ENCODE assay signal across 39 cellular contexts in the genomic region with DNA sequence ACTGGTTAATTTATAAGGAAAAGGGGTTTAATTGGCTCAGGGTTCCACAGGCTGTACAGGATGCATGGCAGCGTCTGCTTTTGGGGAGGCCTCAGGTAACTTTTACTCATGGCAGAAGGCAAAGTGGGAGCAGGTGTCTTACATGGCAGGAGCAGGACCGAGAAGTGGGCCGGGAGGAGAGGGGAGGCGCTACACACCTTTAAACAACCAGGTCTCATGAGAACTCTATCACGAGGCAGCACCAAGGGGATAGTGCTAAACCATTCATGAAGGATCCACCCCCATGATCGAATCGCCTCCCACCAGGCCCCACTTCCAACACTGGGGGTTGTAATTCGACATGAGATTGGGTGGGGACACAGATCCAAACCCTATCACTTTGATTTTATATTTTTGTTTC. TPM values are rescaled to one million over a fixed set of nuclear protein-coding genes. Genes with fewer than 3 reads are reported as not detected.
"Had no signal": no experiment of that assay in that cellular context is flagged by ENCODE, and none has a peak within 500 bp of the region (broad histone marks: within the 10 kb centered on the region; RNA-seq: fewer than 3 reads in every experiment).

No MANE protein-coding gene starts in this region.

- ATAC-seq: activated CD4-positive, alpha-beta T cell treated with anti-CD3 and anti-CD28 coated beads for 36 hours; activated CD4-positive, CD25-positive, alpha-beta regulatory T cell treated with anti-CD3 and anti-CD28 coated beads, Interleukin-2, amount 50 U/mL, for 24 hours; activated CD8-positive, alpha-beta memory T cell treated with anti-CD3 and anti-CD28 coated beads, Interleukin-2, amount 10 ng/mL, durations not matched to agents 7 days and 5 days; activated CD8-positive, alpha-beta T cell treated with anti-CD3 and anti-CD28 coated beads, Interleukin-2, amount 10 ng/mL, durations not matched to agents 7 days and 5 days; activated naive CD4-positive, alpha-beta T cell treated with anti-CD3 and anti-CD28 coated beads, Interleukin-2, amount 50 U/mL, for 72 hours; activated T-cell treated with anti-CD3 and anti-CD28 coated beads, Interleukin-2, amount 50 U/mL, for 4 hours; activated T-cell treated with anti-CD3 and anti-CD28 coated beads, Interleukin-2, amount 50 U/mL, for 72 hours; activated T-helper 17 cell treated with anti-CD3 and anti-CD28 coated beads, Interleukin-2, amount 50 U/mL, for 72 hours; body of pancreas had no signal

- H3K36me3 ChIP-seq: adrenal gland, brain microvascular endothelial cell, breast epithelium had no signal

- DNase-seq: activated CD4-positive, alpha-beta memory T cell treated with anti-CD3 and anti-CD28 coated beads, Interleukin-2, amount 10 ng/mL, durations not matched to agents 7 days and 5 days; activated CD4-positive, alpha-beta T cell treated with anti-CD3 and anti-CD28 coated beads for 1 hour; activated CD4-positive, alpha-beta T cell treated with anti-CD3 and anti-CD28 coated beads for 36 hours; activated CD4-positive, alpha-beta T cell treated with anti-CD3 and anti-CD28 coated beads for 48 hours; activated CD4-positive, alpha-beta T cell treated with anti-CD3 and anti-CD28 coated beads, Interleukin-2, amount 10 ng/mL, durations not matched to agents 7 days and 5 days; activated CD4-positive, alpha-beta T cell treated with anti-CD3 and anti-CD28 coated beads, Interleukin-2, amount 50 U/mL, for 48 hours; activated CD4-positive, CD25-positive, alpha-beta regulatory T cell; activated CD8-positive, alpha-beta memory T cell treated with anti-CD3 and anti-CD28 coated beads for 24 hours; activated CD8-positive, alpha-beta memory T cell treated with anti-CD3 and anti-CD28 coated beads, Interleukin-2, amount 10 ng/mL, durations not matched to agents 7 days and 5 days; activated CD8-positive, alpha-beta memory T cell treated with anti-CD3 and anti-CD28 coated beads, Interleukin-2, amount 50 U/mL, for 48 hours; activated CD8-positive, alpha-beta T cell treated with anti-CD3 and anti-CD28 coated beads, Interleukin-2, amount 10 ng/mL, durations not matched to agents 7 days and 5 days; activated effector memory CD4-positive, alpha-beta T cell treated with anti-CD3 and anti-CD28 coated beads, Interleukin-2, amount 50 U/mL, for 16 hours; activated gamma-delta T cell treated with Interleukin-2 at 50 U/mL for 16 hours; activated naive CD4-positive, alpha-beta T cell; activated naive CD4-positive, alpha-beta T cell treated with anti-CD3 and anti-CD28 coated beads for 36 hours; activated naive CD4-positive, alpha-beta T cell treated with anti-CD3 and anti-CD28 coated beads, Interleukin-2, amount 50 U/mL, for 16 hours; activated naive CD8-positive, alpha-beta T cell treated with anti-CD3 and anti-CD28 coated beads for 36 hours; activated T-cell treated with anti-CD3 and anti-CD28 coated beads, Interleukin-2, amount 50 U/mL, for 4 hours; activated T-cell treated with anti-CD3 and anti-CD28 coated beads, Interleukin-2, amount 50 U/mL, for 72 hours; adrenal gland; amniotic stem cell; aorta; body of pancreas; brain microvascular endothelial cell; central memory CD4-positive, alpha-beta T cell; T-helper 1 cell; T-helper 2 cell; T-helper 9 cell had no signal

- H3K27me3 ChIP-seq: adrenal gland, body of pancreas, brain microvascular endothelial cell, breast epithelium had no signal

- H3K4me1 ChIP-seq: adrenal gland, body of pancreas, breast epithelium had no signal

- H3K27ac ChIP-seq: adrenal gland, body of pancreas, brain microvascular endothelial cell, breast epithelium, VCaP had no signal

- H3K9me3 ChIP-seq: adrenal gland, body of pancreas, breast epithelium had no signal

- H3K4me1 Mint-ChIP-seq: activated CD4-positive, alpha-beta memory T cell treated with anti-CD3 and anti-CD28 coated beads, Interleukin-2, amount 10 ng/mL, durations not matched to agents 7 days and 5 days; activated CD4-positive, alpha-beta T cell treated with anti-CD3 and anti-CD28 coated beads for 36 hours; activated CD4-positive, alpha-beta T cell treated with anti-CD3 and anti-CD28 coated beads, Interleukin-2, amount 10 ng/mL, durations not matched to agents 7 days and 5 days; activated CD8-positive, alpha-beta memory T cell treated with anti-CD3 and anti-CD28 coated beads, Interleukin-2, amount 10 ng/mL, durations not matched to agents 7 days and 5 days; activated naive CD8-positive, alpha-beta T cell treated with anti-CD3 and anti-CD28 coated beads for 36 hours; activated T-helper 17 cell treated with anti-CD3 and anti-CD28 coated beads, Interleukin-2, amount 50 U/mL, for 72 hours had no signal

- H3K4me3 Mint-ChIP-seq: activated CD4-positive, alpha-beta memory T cell treated with anti-CD3 and anti-CD28 coated beads, Interleukin-2, amount 10 ng/mL, durations not matched to agents 7 days and 5 days; activated CD4-positive, alpha-beta T cell treated with anti-CD3 and anti-CD28 coated beads for 36 hours; activated CD4-positive, alpha-beta T cell treated with anti-CD3 and anti-CD28 coated beads, Interleukin-2, amount 10 ng/mL, durations not matched to agents 7 days and 5 days; activated CD8-positive, alpha-beta memory T cell treated with anti-CD3 and anti-CD28 coated beads, Interleukin-2, amount 10 ng/mL, durations not matched to agents 7 days and 5 days; activated CD8-positive, alpha-beta T cell treated with anti-CD3 and anti-CD28 coated beads, Interleukin-2, amount 10 ng/mL, durations not matched to agents 7 days and 5 days; activated naive CD4-positive, alpha-beta T cell treated with anti-CD3 and anti-CD28 coated beads for 36 hours; activated naive CD8-positive, alpha-beta T cell treated with anti-CD3 and anti-CD28 coated beads for 36 hours; activated T-cell treated with anti-CD3 and anti-CD28 coated beads, Interleukin-2, amount 50 U/mL, for 4 hours; activated T-cell treated with anti-CD3 and anti-CD28 coated beads, Interleukin-2, amount 50 U/mL, for 72 hours; activated T-helper 1 cell treated with anti-CD3 and anti-CD28 coated beads, Interleukin-12 subunit alpha, Interleukin-12 subunit beta, Interleukin-2, Interleukin-4 antibody, amounts not matched to agents 30 ng/mL and 10 ng/mL and 1 ng/mL, durations not matched to agents 14 hours and 24 hours and 36 hours; activated T-helper 17 cell treated with anti-CD3 and anti-CD28 coated beads, Interleukin-2, amount 50 U/mL, for 72 hours; T-helper 1 cell treated with Interleukin-12 subunit alpha and Interleukin-12 subunit beta and Interleukin-4 antibody, amounts not matched to agents 30 μg/mL and 1 μg/mL, for 36 hours; T-helper 2 cell treated with Interferon-gamma antibody and Interleukin-4, amounts not matched to agents 5 μg/mL and 100 μg/mL, for 36 hours had no signal

- H3K4me3 ChIP-seq: adrenal gland, body of pancreas, breast epithelium had no signal

- H3K9me3 Mint-ChIP-seq: activated CD4-positive, alpha-beta memory T cell treated with anti-CD3 and anti-CD28 coated beads, Interleukin-2, amount 10 ng/mL, durations not matched to agents 7 days and 5 days; activated CD4-positive, alpha-beta T cell treated with anti-CD3 and anti-CD28 coated beads, Interleukin-2, amount 10 ng/mL, durations not matched to agents 7 days and 5 days; activated naive CD4-positive, alpha-beta T cell treated with anti-CD3 and anti-CD28 coated beads for 36 hours; activated naive CD4-positive, alpha-beta T cell treated with anti-CD3 and anti-CD28 coated beads, Interleukin-2, amount 50 U/mL, for 72 hours; activated naive CD8-positive, alpha-beta T cell treated with anti-CD3 and anti-CD28 coated beads for 36 hours; activated T-cell treated with anti-CD3 and anti-CD28 coated beads, Interleukin-2, amount 50 U/mL, for 4 hours; activated T-cell treated with anti-CD3 and anti-CD28 coated beads, Interleukin-2, amount 50 U/mL, for 72 hours; activated T-helper 1 cell treated with anti-CD3 and anti-CD28 coated beads, Interleukin-12 subunit alpha, Interleukin-12 subunit beta, Interleukin-2, Interleukin-4 antibody, amounts not matched to agents 30 ng/mL and 10 ng/mL and 1 ng/mL, durations not matched to agents 14 hours and 24 hours and 36 hours; activated T-helper 17 cell treated with anti-CD3 and anti-CD28 coated beads, Interleukin-2, amount 50 U/mL, for 72 hours; T-helper 1 cell treated with Interleukin-12 subunit alpha and Interleukin-12 subunit beta and Interleukin-4 antibody, amounts not matched to agents 30 μg/mL and 1 μg/mL, for 36 hours; T-helper 2 cell treated with Interferon-gamma antibody and Interleukin-4, amounts not matched to agents 5 μg/mL and 100 μg/mL, for 36 hours had no signal

- FAIRE-seq: astrocyte had no signal

- H3K27ac Mint-ChIP-seq: activated CD4-positive, alpha-beta memory T cell treated with anti-CD3 and anti-CD28 coated beads, Interleukin-2, amount 10 ng/mL, durations not matched to agents 7 days and 5 days; activated CD4-positive, alpha-beta T cell treated with anti-CD3 and anti-CD28 coated beads for 36 hours; activated CD4-positive, alpha-beta T cell treated with anti-CD3 and anti-CD28 coated beads, Interleukin-2, amount 10 ng/mL, durations not matched to agents 7 days and 5 days; activated CD8-positive, alpha-beta memory T cell treated with anti-CD3 and anti-CD28 coated beads, Interleukin-2, amount 10 ng/mL, durations not matched to agents 7 days and 5 days; activated CD8-positive, alpha-beta T cell treated with anti-CD3 and anti-CD28 coated beads, Interleukin-2, amount 10 ng/mL, durations not matched to agents 7 days and 5 days; activated naive CD4-positive, alpha-beta T cell treated with anti-CD3 and anti-CD28 coated beads for 36 hours; activated naive CD4-positive, alpha-beta T cell treated with anti-CD3 and anti-CD28 coated beads, Interleukin-2, amount 50 U/mL, for 72 hours; activated naive CD8-positive, alpha-beta T cell treated with anti-CD3 and anti-CD28 coated beads for 36 hours; activated T-cell treated with anti-CD3 and anti-CD28 coated beads, Interleukin-2, amount 50 U/mL, for 72 hours; activated T-helper 1 cell treated with anti-CD3 and anti-CD28 coated beads, Interleukin-12 subunit alpha, Interleukin-12 subunit beta, Interleukin-2, Interleukin-4 antibody, amounts not matched to agents 30 ng/mL and 10 ng/mL and 1 ng/mL, durations not matched to agents 14 hours and 24 hours and 36 hours; activated T-helper 17 cell treated with anti-CD3 and anti-CD28 coated beads, Interleukin-2, amount 50 U/mL, for 72 hours; T-helper 1 cell treated with Interleukin-12 subunit alpha and Interleukin-12 subunit beta and Interleukin-4 antibody, amounts not matched to agents 30 μg/mL and 1 μg/mL, for 36 hours; T-helper 2 cell treated with Interferon-gamma antibody and Interleukin-4, amounts not matched to agents 5 μg/mL and 100 μg/mL, for 36 hours had no signal

- H3K36me3 Mint-ChIP-seq: activated CD8-positive, alpha-beta memory T cell treated with anti-CD3 and anti-CD28 coated beads, Interleukin-2, amount 10 ng/mL, durations not matched to agents 7 days and 5 days; activated naive CD8-positive, alpha-beta T cell treated with anti-CD3 and anti-CD28 coated beads for 36 hours had no signal

RNA-seq across cellular contexts. Expression of a gene that starts 21.7 kb away (rescaled TPM):
- total RNA-seq: activated CD4-positive, alpha-beta memory T cell treated with anti-CD3 and anti-CD28 coated beads, Interleukin-2, amount 10 ng/mL, durations not matched to agents 7 days and 5 days; activated CD4-positive, alpha-beta T cell treated with anti-CD3 and anti-CD28 coated beads for 36 hours; activated CD4-positive, alpha-beta T cell treated with anti-CD3 and anti-CD28 coated beads, Interleukin-2, amount 10 ng/mL, durations not matched to agents 7 days and 5 days; activated CD8-positive, alpha-beta memory T cell treated with anti-CD3 and anti-CD28 coated beads, Interleukin-2, amount 10 ng/mL, durations not matched to agents 7 days and 5 days; activated CD8-positive, alpha-beta T cell treated with anti-CD3 and anti-CD28 coated beads, Interleukin-2, amount 10 ng/mL, durations not matched to agents 7 days and 5 days; activated naive CD4-positive, alpha-beta T cell treated with anti-CD3 and anti-CD28 coated beads for 36 hours; activated naive CD4-positive, alpha-beta T cell treated with anti-CD3 and anti-CD28 coated beads, Interleukin-2, amount 50 U/mL, for 72 hours; activated naive CD8-positive, alpha-beta T cell treated with anti-CD3 and anti-CD28 coated beads for 36 hours; activated T-cell treated with anti-CD3 and anti-CD28 coated beads, Interleukin-2, amount 50 U/mL, for 72 hours; activated T-helper 1 cell treated with anti-CD3 and anti-CD28 coated beads, Interleukin-12 subunit alpha, Interleukin-12 subunit beta, Interleukin-2, Interleukin-4 antibody, amounts not matched to agents 30 ng/mL and 10 ng/mL and 1 ng/mL, durations not matched to agents 14 hours and 24 hours and 36 hours; activated T-helper 17 cell treated with anti-CD3 and anti-CD28 coated beads, Interleukin-2, amount 50 U/mL, for 72 hours; aorta; cardiac septum had no signal

RNA-seq across cellular contexts. Expression of a gene that starts 31.0 kb away (rescaled TPM):
- total RNA-seq: activated CD4-positive, alpha-beta memory T cell treated with anti-CD3 and anti-CD28 coated beads, Interleukin-2, amount 10 ng/mL, durations not matched to agents 7 days and 5 days; activated CD4-positive, alpha-beta T cell treated with anti-CD3 and anti-CD28 coated beads for 36 hours; activated CD4-positive, alpha-beta T cell treated with anti-CD3 and anti-CD28 coated beads, Interleukin-2, amount 10 ng/mL, durations not matched to agents 7 days and 5 days; activated CD8-positive, alpha-beta memory T cell treated with anti-CD3 and anti-CD28 coated beads, Interleukin-2, amount 10 ng/mL, durations not matched to agents 7 days and 5 days; activated CD8-positive, alpha-beta T cell treated with anti-CD3 and anti-CD28 coated beads, Interleukin-2, amount 10 ng/mL, durations not matched to agents 7 days and 5 days; activated naive CD4-positive, alpha-beta T cell treated with anti-CD3 and anti-CD28 coated beads for 36 hours; activated naive CD4-positive, alpha-beta T cell treated with anti-CD3 and anti-CD28 coated beads, Interleukin-2, amount 50 U/mL, for 72 hours; activated naive CD8-positive, alpha-beta T cell treated with anti-CD3 and anti-CD28 coated beads for 36 hours; activated T-cell treated with anti-CD3 and anti-CD28 coated beads, Interleukin-2, amount 50 U/mL, for 4 hours; activated T-cell treated with anti-CD3 and anti-CD28 coated beads, Interleukin-2, amount 50 U/mL, for 72 hours; activated T-helper 1 cell treated with anti-CD3 and anti-CD28 coated beads, Interleukin-12 subunit alpha, Interleukin-12 subunit beta, Interleukin-2, Interleukin-4 antibody, amounts not matched to agents 30 ng/mL and 10 ng/mL and 1 ng/mL, durations not matched to agents 14 hours and 24 hours and 36 hours; activated T-helper 17 cell treated with anti-CD3 and anti-CD28 coated beads, Interleukin-2, amount 50 U/mL, for 72 hours; adrenal gland; aorta; astrocyte; body of pancreas; breast epithelium; cardiac septum; cerebellum had no signal
- polyA plus RNA-seq: adrenal gland, aorta had no signal
